8 cellular contexts compared by ENCODE assay signal in genomic region chr11:71447791-71448256, GRCh38. TPM values are rescaled to one million over a fixed set of nuclear protein-coding genes. Genes with fewer than 3 reads are reported as not detected.
A peak's percentile ranks its signal among the peaks of the same experiment; 100 is the strongest.
DNase-seq lines count a peak whose midpoint lies in the region; ATAC-seq and TF ChIP-seq lines count a peak whose summit lies in the region.

No MANE protein-coding gene starts in this region.

- TF ChIP-seq CTCF in GM06990 (IDR thresholded peaks at IDR 0.05; ENCODE audit: insufficient read depth, low read length, poor library complexity, severe bottlenecking) (no peak), mucosa of descending colon (IDR thresholded peaks at IDR 0.05) (no peak), thoracic aorta (IDR thresholded peaks at IDR 0.05) (no peak)

- DNase-seq in GM06990 (ENCODE audit: extremely low read depth, insufficient read length): peak; percentile 31
- DNase-seq in Jurkat, Clone E6-1 (ENCODE audit: low read depth, low spot score): no peak
- peak; percentile 29 for DNase-seq in activated CD4-positive, alpha-beta T cell treated with anti-CD3 and anti-CD28 coated beads, Interleukin-2, amount 50 U/mL, for 1 hour
- DNase-seq in effector memory CD4-positive, alpha-beta T cell: peak in 2 of 3 donors; percentile 16 to 41
- peak in 1 of 3 donors; percentile 59 for DNase-seq in mucosa of descending colon
- DNase-seq in thoracic aorta (ENCODE audit: low spot score): no peak
- no peak for DNase-seq in NCI-H226

- H3K4me1 ChIP-seq in effector memory CD4-positive, alpha-beta T cell (ENCODE audit: control insufficient read depth, insufficient read depth, low read length, poor library complexity, severe bottlenecking): peaks cover 30% of the 10 kb centered on the region
- H3K4me1 ChIP-seq in mucosa of descending colon (ENCODE audit: low read depth) (peaks cover 12% of the 10 kb centered on the region), thoracic aorta (ENCODE audit: control insufficient read depth in 1 of 2, low read depth in 2 of 2) (peaks cover 5 to 32% of the 10 kb centered on the region in 2 donors)

- peak overlapping the region; percentile 95 for H3K4me3 ChIP-seq in GM06990 (replicated peaks; ENCODE audit: low read depth, low read length)
- H3K4me3 ChIP-seq in Jurkat, Clone E6-1 (ENCODE audit: low read length): peak overlapping the region; percentile 94
- H3K4me3 ChIP-seq in effector memory CD4-positive, alpha-beta T cell (ENCODE audit: insufficient read depth, low read depth, low read length, poor library complexity, severe bottlenecking): peak overlapping the region; percentile 98
- H3K4me3 ChIP-seq in mucosa of descending colon: peak overlapping the region; percentile 40
- H3K4me3 ChIP-seq in thoracic aorta: peak overlapping the region; percentile 85

- H3K27me3 ChIP-seq in GM06990 (replicated peaks; ENCODE audit: control insufficient read depth, insufficient read depth, low read length): no peaks in the 10 kb centered on the region
- no peaks in the 10 kb centered on the region for H3K27me3 ChIP-seq in effector memory CD4-positive, alpha-beta T cell (replicated peaks; ENCODE audit: control insufficient read depth, insufficient read depth, low read length, poor library complexity, severe bottlenecking)
- H3K27me3 ChIP-seq in thoracic aorta (replicated peaks; ENCODE audit: insufficient read depth): no peaks in the 10 kb centered on the region

- no peaks in the 10 kb centered on the region for H3K9me3 ChIP-seq in effector memory CD4-positive, alpha-beta T cell (ENCODE audit: control insufficient read depth, low read length)
- H3K9me3 ChIP-seq in mucosa of descending colon (no peaks in the 10 kb centered on the region), thoracic aorta (no peaks in the 10 kb centered on the region)

- peaks cover 16% of the 10 kb centered on the region for H3K36me3 ChIP-seq in GM06990 (ENCODE audit: control insufficient read depth, insufficient read depth, low read length)
- peaks cover 10% of the 10 kb centered on the region for H3K36me3 ChIP-seq in effector memory CD4-positive, alpha-beta T cell (ENCODE audit: control insufficient read depth, insufficient read depth, low read length)
- no peaks in the 10 kb centered on the region for H3K36me3 ChIP-seq in mucosa of descending colon (ENCODE audit: low read depth)
- peaks cover 13% of the 10 kb centered on the region for H3K36me3 ChIP-seq in thoracic aorta

- H3K27ac ChIP-seq in effector memory CD4-positive, alpha-beta T cell (ENCODE audit: insufficient read depth, low read length, poor library complexity, severe bottlenecking): peak overlapping the region; percentile 81
- H3K27ac ChIP-seq in thoracic aorta: peak overlapping the region; percentile 45 to 54

- intact Hi-C loops in mucosa of descending colon (cut with DNase I, micrococcal nuclease): no loop called here

- ATAC-seq in mucosa of descending colon: peak; percentile 44
- ATAC-seq in thoracic aorta (ENCODE audit: insufficient number of reproducible peaks, low FRiP score, low read depth): no peak
- no peak for ATAC-seq in GM21786 (IDR thresholded peaks at IDR 0.05; ENCODE audit: unreplicated experiment)

RNA-seq across cellular contexts. Expression of gene DHCR7, which starts 0.4 kb away (rescaled TPM):
- 84.4 TPM for polyA plus RNA-seq in Jurkat, Clone E6-1 (2012; ENCODE audit: insufficient read depth, insufficient read length)
- 10 to 100 TPM; 26.5 to 68.6 (median 62.3) TPM for total RNA-seq in mucosa of descending colon
- 10 to 100 TPM in 1 of 2 donors, 1 to 10 TPM in 1; 6.6 to 17.6 TPM for total RNA-seq in thoracic aorta

RNA-seq across cellular contexts. Expression of gene NADSYN1, which starts 5.2 kb away (rescaled TPM):
- polyA plus RNA-seq in Jurkat, Clone E6-1 (2012; ENCODE audit: insufficient read depth, insufficient read length): 47.8 TPM
- total RNA-seq in mucosa of descending colon (100 to 1,000 TPM; 112 to 210 (median 141) TPM), thoracic aorta (100 to 1,000 TPM in 1 of 2 donors, 10 to 100 TPM in 1; 68.0 to 112 TPM)

Comparison
In these comparisons a context has a peak if more than half of its experiments do, and no peak if none do; other contexts are left out.
1. DNase-seq: peak in GM06990 (single experiment), activated CD4-positive, alpha-beta T cell treated with anti-CD3 and anti-CD28 coated beads, Interleukin-2, amount 50 U/mL, for 1 hour (single experiment) and effector memory CD4-positive, alpha-beta T cell (2 of 3); none in Jurkat, Clone E6-1 (single experiment), thoracic aorta (single experiment) and NCI-H226 (single experiment).
2. H3K4me3 ChIP-seq: peak in every context shown above with its lines; median percentile 98 in effector memory CD4-positive, alpha-beta T cell; 95 in GM06990; 94 in Jurkat, Clone E6-1; 85 in thoracic aorta; 40 in mucosa of descending colon.